In the genomic region with DNA sequence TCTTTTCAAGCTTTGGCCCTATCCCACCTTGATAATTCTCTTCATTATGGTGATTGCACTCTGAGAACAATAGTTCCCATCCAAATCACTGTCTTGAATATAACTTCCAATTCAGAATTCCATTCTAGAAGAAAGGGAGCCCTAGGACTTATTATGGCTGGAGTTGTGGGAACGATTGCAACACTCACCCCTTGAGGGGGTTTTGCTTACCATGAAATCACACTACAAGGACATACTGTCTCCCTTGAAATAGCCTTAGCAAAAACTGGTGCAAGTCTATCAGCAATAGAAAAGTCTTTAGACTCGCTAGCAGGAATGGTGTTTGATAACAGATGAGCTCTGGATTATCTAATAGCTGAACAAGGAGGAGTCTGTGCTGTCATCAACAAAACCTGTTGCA, we compare ENCODE assay signal across 28 cellular contexts.
"Had no signal": no experiment of that assay in that cellular context is flagged by ENCODE, and none has a peak within 500 bp of the region (broad histone marks: within the 10 kb centered on the region; RNA-seq: fewer than 3 reads in every experiment).

No MANE protein-coding gene starts in this region.

- H3K4me1 ChIP-seq: adrenal gland, ascending aorta, breast epithelium, colonic mucosa, gastrocnemius medialis had no signal

- H3K36me3 ChIP-seq: adrenal gland, ascending aorta, breast epithelium, cardiac muscle cell, colonic mucosa, gastrocnemius medialis had no signal

- DNase-seq: activated CD4-positive, alpha-beta T cell treated with anti-CD3 and anti-CD28 coated beads for 1 hour; activated CD4-positive, alpha-beta T cell treated with anti-CD3 and anti-CD28 coated beads for 4 hours; activated CD4-positive, alpha-beta T cell treated with anti-CD3 and anti-CD28 coated beads, Interleukin-2, amount 10 ng/mL, durations not matched to agents 7 days and 5 days; activated CD4-positive, alpha-beta T cell treated with anti-CD3 and anti-CD28 coated beads, Interleukin-2, amount 50 U/mL, for 48 hours; activated CD8-positive, alpha-beta memory T cell treated with anti-CD3 and anti-CD28 coated beads for 24 hours; activated CD8-positive, alpha-beta T cell treated with anti-CD3 and anti-CD28 coated beads for 36 hours; activated effector memory CD4-positive, alpha-beta T cell treated with Interleukin-2 at 50 U/mL for 16 hours; activated gamma-delta T cell treated with Interleukin-2 at 50 U/mL for 16 hours; activated naive CD4-positive, alpha-beta T cell treated with anti-CD3 and anti-CD28 coated beads, Interleukin-2, amount 50 U/mL, for 16 hours; activated naive CD4-positive, alpha-beta T cell treated with Interleukin-2 at 50 U/mL for 16 hours; activated T-cell treated with anti-CD3 and anti-CD28 coated beads, Interleukin-2, amount 50 U/mL, for 4 hours; adrenal gland; amygdala; central memory CD4-positive, alpha-beta T cell; cerebellar nuclear complex; colonic mucosa; effector CD8-positive, alpha-beta T cell; foreskin fibroblast; gastrocnemius medialis; T-helper 1 cell; T-helper 17 cell; T1000 had no signal

- H3K27ac ChIP-seq: adrenal gland, ascending aorta, breast epithelium, cardiac muscle cell, colonic mucosa, gastrocnemius medialis had no signal

- H3K4me3 ChIP-seq: adrenal gland, ascending aorta, breast epithelium, cardiac muscle cell, colonic mucosa, gastrocnemius medialis had no signal

- H3K27me3 ChIP-seq: adrenal gland, ascending aorta, breast epithelium, cardiac muscle cell, colonic mucosa, gastrocnemius medialis had no signal

- ATAC-seq: activated CD8-positive, alpha-beta T cell treated with anti-CD3 and anti-CD28 coated beads for 36 hours; activated T-cell treated with anti-CD3 and anti-CD28 coated beads, Interleukin-2, amount 50 U/mL, for 4 hours; activated T-helper 17 cell treated with anti-CD3 and anti-CD28 coated beads, Interleukin-2, amount 50 U/mL, for 72 hours; esophagus mucosa; gastrocnemius medialis; T-helper 17 cell; WTC11 had no signal

- H3K9me3 ChIP-seq: adrenal gland, ascending aorta, breast epithelium, colonic mucosa, gastrocnemius medialis had no signal
